24 cellular contexts compared by ENCODE assay signal in the genomic region with DNA sequence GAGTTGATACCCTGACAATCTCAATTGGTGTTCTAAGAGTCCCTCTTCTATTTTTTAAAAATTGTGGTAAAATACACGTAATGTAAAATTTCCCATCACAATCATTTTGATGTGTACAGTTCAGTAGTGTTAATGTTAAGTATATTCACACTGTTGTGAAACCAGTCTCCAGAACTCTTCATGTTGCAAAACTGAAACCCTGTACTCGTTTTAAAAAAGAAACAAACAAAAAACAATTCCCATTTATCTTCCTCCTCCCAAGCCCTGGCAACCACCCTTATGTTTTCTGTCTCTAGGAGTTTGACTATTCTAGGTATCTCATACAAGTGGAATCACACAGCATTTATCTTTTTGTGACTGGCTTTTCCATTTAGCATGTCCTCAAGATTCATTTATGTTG. TPM values are rescaled to one million over a fixed set of nuclear protein-coding genes. Genes with fewer than 3 reads are reported as not detected.
DNase-seq lines count a peak whose midpoint lies in the region; ATAC-seq, FAIRE-seq and TF ChIP-seq lines count a peak whose summit lies in the region.
"Had no signal": no experiment of that assay in that cellular context is flagged by ENCODE, and none has a peak within 500 bp of the region (broad histone marks: within the 10 kb centered on the region; RNA-seq: fewer than 3 reads in every experiment).

No MANE protein-coding gene starts in this region.

- H3K36me3 Mint-ChIP-seq in activated naive CD4-positive, alpha-beta T cell treated with anti-CD3 and anti-CD28 coated beads, Interleukin-2, amount 50 U/mL, for 24 hours: peaks cover 13% of the 10 kb centered on the region

- H3K36me3 ChIP-seq in GM12878 (ENCODE audit: control insufficient read depth in 2 of 2, insufficient read depth in 2 of 2, low read length in 1 of 2): peaks cover 23 to 32% of the 10 kb centered on the region in 2 experiments; a peak in 3 of 4 replicates
- peaks cover 17 to 63% (median 41%) of the 10 kb centered on the region in 5 donors for H3K36me3 ChIP-seq in subcutaneous abdominal adipose tissue (ENCODE audit: control insufficient read depth in 5 of 5, insufficient read depth in 5 of 5, low read length in 5 of 5)

- no peak for DNase-seq in activated naive CD4-positive, alpha-beta T cell treated with Interleukin-2 at 50 U/mL for 16 hours
- DNase-seq in GM12878 (ENCODE audit: low read depth, low spot score) (no peak), iris pigment epithelial cell (ENCODE audit: low read depth) (peak; percentile 34), AG08396 (ENCODE audit: low spot score) (no peak)
- DNase-seq in stimulated activated CD4-positive, alpha-beta T cell treated with anti-CD3 and anti-CD28 coated beads, Interleukin-2, amount 100 ng/mL, for 48 hours: no peak
- DNase-seq: activated CD4-positive, CD25-positive, alpha-beta regulatory T cell treated with anti-CD3 and anti-CD28 coated beads, Interleukin-2, amount 50 U/mL, for 72 hours; GOT3; kidney; naive thymus-derived CD8-positive, alpha-beta T cell; NCI-H1048; NCI-H1694; retina; small intestine; stimulated activated CD8-positive, alpha-beta memory T cell treated with anti-CD3 and anti-CD28 coated beads, Interleukin-4, amount 100 ng/mL, for 48 hours; T-helper 17 cell; transverse colon had no signal

- intact Hi-C loops in GM12878 (cut with micrococcal nuclease; ENCODE audit: unreplicated experiment): no loop called here

- H3K27me3 ChIP-seq in GM12878 (replicated peaks in 1 of 2; ENCODE audit: control insufficient read depth in 2 of 2, insufficient read depth in 2 of 2, low read length in 1 of 2) (no peaks in the 10 kb centered on the region), subcutaneous abdominal adipose tissue (ENCODE audit: control insufficient read depth in 5 of 5, insufficient read depth in 4 of 5, low read length in 5 of 5) (no peaks in the 10 kb centered on the region)
- H3K27me3 ChIP-seq: ascending aorta, transverse colon had no signal

- no peak for TF ChIP-seq POLR2A in GM12878 (IDR thresholded peaks at IDR 0.05; ENCODE audit: low read depth, low read length)

- no peak overlapping the region for H3K9ac ChIP-seq in GM12878 (ENCODE audit: control insufficient read depth, insufficient read depth, low read length)
- no peak overlapping the region for H3K9ac ChIP-seq in subcutaneous abdominal adipose tissue (ENCODE audit: low read length in 5 of 5)

- no peak for TF ChIP-seq RAD21 in GM12878 (IDR thresholded peaks at IDR 0.05; ENCODE audit: insufficient read depth, low read depth, low read length)

- H3K4me1 ChIP-seq in GM12878 (ENCODE audit: control insufficient read depth, insufficient read depth, low read length): peaks cover 13% of the 10 kb centered on the region
- H3K4me1 ChIP-seq in subcutaneous abdominal adipose tissue (ENCODE audit: control insufficient read depth in 5 of 5, insufficient read depth in 5 of 5, low read length in 5 of 5): peaks cover 5 to 40% (median 32%) of the 10 kb centered on the region in 5 donors

- peak; percentile 54 for ATAC-seq in GM12878
- no peak for ATAC-seq in GM19351 (IDR thresholded peaks at IDR 0.05; ENCODE audit: unreplicated experiment)
- ATAC-seq: naive thymus-derived CD8-positive, alpha-beta T cell; T-helper 17 cell had no signal

- peaks cover 22% of the 10 kb centered on the region for H3K79me2 ChIP-seq in GM12878 (ENCODE audit: control insufficient read depth, insufficient read depth, low read length)

- CTCF ChIA-PET in GM12878 (lab: Yijun Ruan, JAX): interaction anchor here (0.9 to 1.5 kb wide), 2 partner anchors 16 to 36 kb away, joined by 3 to 4 read pairs; no protein-coding TSS in a partner anchor

- peaks cover 45% of the 10 kb centered on the region for H3K4me1 Mint-ChIP-seq in activated naive CD4-positive, alpha-beta T cell treated with anti-CD3 and anti-CD28 coated beads, Interleukin-2, amount 50 U/mL, for 24 hours

- peaks cover 3% of the 10 kb centered on the region; the same call in 1 of the 2 replicates for H4K20me1 ChIP-seq in GM12878 (ENCODE audit: control insufficient read depth, insufficient read depth)

- SMC1A ChIA-PET in GM12878 (lab: Charles Lee; ENCODE audit: uncharacterized antibody, unreplicated experiment): interaction anchor here (0.7 to 2.1 kb wide), 6 partner anchors 22 to 135 kb away, joined by 3 to 8 read pairs (median 3); a partner anchor contains a TSS

- TF ChIP-seq CTCF in GM12878 (IDR thresholded peaks at IDR 0.05 in 2 of 3, conservative IDR thresholded peaks at IDR 0.05 in 1 of 3; ENCODE audit: control insufficient read depth in 2 of 3, extremely low read depth in 1 of 3, insufficient read depth in 1 of 3, low read depth in 3 of 3, low read length in 3 of 3): no peak

- no peaks in the 10 kb centered on the region for H3K9me3 Mint-ChIP-seq in activated naive CD4-positive, alpha-beta T cell treated with anti-CD3 and anti-CD28 coated beads, Interleukin-2, amount 50 U/mL, for 24 hours
- H3K9me3 Mint-ChIP-seq: naive thymus-derived CD8-positive, alpha-beta T cell had no signal

- H3K4me3 Mint-ChIP-seq in activated naive CD4-positive, alpha-beta T cell treated with anti-CD3 and anti-CD28 coated beads, Interleukin-2, amount 50 U/mL, for 24 hours: no peak overlapping the region
- H3K4me3 Mint-ChIP-seq: activated naive CD8-positive, alpha-beta T cell; B cell; naive thymus-derived CD8-positive, alpha-beta T cell; T-helper 17 cell had no signal

- peak overlapping the region; percentile 85 for H3K27ac Mint-ChIP-seq in activated naive CD4-positive, alpha-beta T cell treated with anti-CD3 and anti-CD28 coated beads, Interleukin-2, amount 50 U/mL, for 24 hours
- H3K27ac Mint-ChIP-seq: T-helper 17 cell had no signal

- no TSS peak for BruUV-seq in GM12878 (replicated peaks; lab: Mats Ljungman, UMichigan)

- H3K4me2 ChIP-seq in GM12878 (ENCODE audit: control insufficient read depth, insufficient read depth): peak overlapping the region; percentile 26; the same call in 1 of the 2 replicates

- H3K4me3 ChIP-seq in GM12878 (no peak overlapping the region), subcutaneous abdominal adipose tissue (ENCODE audit: low read depth in 1 of 5, low read length in 5 of 5) (no peak overlapping the region)
- H3K4me3 ChIP-seq: ascending aorta, SK-N-MC, transverse colon had no signal

- H2AFZ ChIP-seq in GM12878 (ENCODE audit: control insufficient read depth, low read depth, low read length): no peak overlapping the region

- FAIRE-seq in GM12878 (lab: Jason Lieb, UNC): peak; percentile 27
- FAIRE-seq: kidney, small intestine had no signal

- H3K9me3 ChIP-seq in GM12878 (replicated peaks; ENCODE audit: control insufficient read depth, insufficient read depth, low read length) (no peaks in the 10 kb centered on the region), subcutaneous abdominal adipose tissue (ENCODE audit: control insufficient read depth in 5 of 5, low read length in 5 of 5) (no peaks in the 10 kb centered on the region)
- H3K9me3 ChIP-seq: ascending aorta, transverse colon had no signal

- 2% methylated on average over 2 of the region's 2 CpGs for WGBS in GM12878 (ENCODE audit: insufficient coverage, insufficient replicate concordance, low lambda C conversion rate, missing lambda C conversion rate)

- H3K27me3 Mint-ChIP-seq in activated naive CD4-positive, alpha-beta T cell treated with anti-CD3 and anti-CD28 coated beads, Interleukin-2, amount 50 U/mL, for 24 hours: no peaks in the 10 kb centered on the region
- H3K27me3 Mint-ChIP-seq: activated naive CD8-positive, alpha-beta T cell; B cell; naive thymus-derived CD8-positive, alpha-beta T cell; T-helper 17 cell had no signal

- no peak for TF ChIP-seq EP300 in GM12878 (IDR thresholded peaks at IDR 0.05; ENCODE audit: borderline replicate concordance in 1 of 2, control insufficient read depth in 1 of 2, low read depth in 2 of 2, low read length in 2 of 2)

- POLR2A ChIA-PET in GM12878 (lab: Charles Lee): no interaction called here

- H3K27ac ChIP-seq in GM12878 (ENCODE audit: control insufficient read depth, insufficient read depth) (peak overlapping the region; percentile 46), subcutaneous abdominal adipose tissue (ENCODE audit: low read depth, low read length) (peak overlapping the region; percentile 11)
- H3K27ac ChIP-seq: HL-60, SK-N-MC, transverse colon had no signal

- RAD21 ChIA-PET in GM12878 (lab: Charles Lee; ENCODE audit: unreplicated experiment): no interaction called here

- in situ Hi-C loops in GM12878 (cut with MboI): no loop called here

RNA-seq across cellular contexts. Expression of a gene that starts 28.7 kb away (rescaled TPM):
- total RNA-seq in GM12878 (2013; cell fraction: nucleolus; rRNA removed): 0.15 TPM in 2 replicates
- total RNA-seq in GM12878 (2014; rRNA removed): under 0.01 TPM in 1 of 2 replicates, not detected in the other
- under 0.01 TPM in 1 of 2 replicates, not detected in the other for total RNA-seq in GM12878 (2014; rRNA removed; fragmentation: Illumina TruSeq; extraction: Trizol)
- 0.05 TPM in 2 replicates for total RNA-seq in GM12878 (2021)
- 0.03 TPM for polyA plus RNA-seq in GM12878 (2011; ENCODE audit: low read depth)
- not detected in 2 replicates for polyA plus RNA-seq in GM12878 (2011; rRNA removed)
- polyA plus RNA-seq in GM12878 (2011; cell fraction: cytosol; rRNA removed): 0.01 and 0.07 TPM in 2 replicates
- 0.03 and 0.04 TPM in 2 replicates for polyA plus RNA-seq in GM12878 (2011; cell fraction: nucleus; rRNA removed)
- 0.03 TPM in 2 replicates for polyA plus RNA-seq in GM12878 (2012)
- polyA plus RNA-seq in GM12878 (2014; fragmentation: Illumina TruSeq; extraction: Trizol): 0.01 TPM in 1 of 2 replicates, not detected in the other
- polyA plus RNA-seq in GM12878 (2014; fragmentation: Nextera tagmentation; extraction: Ambion mirVana): not detected
- 0.01 and 0.03 TPM in 2 replicates for polyA plus RNA-seq in GM12878 (2014; rRNA removed)
- polyA plus RNA-seq in GM12878 (2016; fragmentation: Nextera tagmentation; extraction: Ambion mirVana): not detected
- under 0.01 TPM in 1 of 2 replicates, not detected in the other for polyA minus RNA-seq in GM12878 (2011; rRNA and poly(A)+ RNA removed)
- polyA minus RNA-seq in GM12878 (2011; cell fraction: cytosol; rRNA and poly(A)+ RNA removed): not detected in 2 replicates
- 0.10 TPM in 1 of 2 replicates, not detected in the other for polyA minus RNA-seq in GM12878 (2011; cell fraction: nucleus; rRNA and poly(A)+ RNA removed)

RNA-seq across cellular contexts. Expression of a gene that starts 40.1 kb away (rescaled TPM):
- 28.8 and 30.6 TPM in 2 replicates for total RNA-seq in GM12878 (2013; cell fraction: nucleolus; rRNA removed)
- total RNA-seq in GM12878 (2014; rRNA removed) (6.7 and 8.2 TPM in 2 replicates), GM12878 (2014; rRNA removed; fragmentation: Illumina TruSeq; extraction: Trizol) (7.0 and 7.8 TPM in 2 replicates), GM12878 (2021) (20.3 and 23.7 TPM in 2 replicates)
- polyA plus RNA-seq in GM12878 (2011; ENCODE audit: low read depth): 6.0 TPM
- polyA plus RNA-seq in GM12878 (2011; rRNA removed) (3.5 and 6.9 TPM in 2 replicates), GM12878 (2014; fragmentation: Illumina TruSeq; extraction: Trizol) (10.9 and 14.4 TPM in 2 replicates), GM12878 (2014; fragmentation: Nextera tagmentation; extraction: Ambion mirVana) (1 to 10 TPM in 1 of 2 experiments, under 1 TPM in 1; 0.95 to 1.3 TPM), GM12878 (2014; rRNA removed) (13.5 and 16.0 TPM in 2 replicates), GM12878 (2016; fragmentation: Nextera tagmentation; extraction: Ambion mirVana) (10 to 100 TPM in 1 of 2 experiments, 1 to 10 TPM in 1; 9.0 to 10.7 TPM)
- 9.1 and 10.4 TPM in 2 replicates for polyA plus RNA-seq in GM12878 (2011; cell fraction: cytosol; rRNA removed)
- 18.4 and 19.5 TPM in 2 replicates for polyA plus RNA-seq in GM12878 (2011; cell fraction: nucleus; rRNA removed)
- polyA plus RNA-seq in GM12878 (2012): 8.6 and 9.8 TPM in 2 replicates
- 9.6 and 12.7 TPM in 2 replicates for polyA minus RNA-seq in GM12878 (2011; rRNA and poly(A)+ RNA removed)
- polyA minus RNA-seq in GM12878 (2011; cell fraction: cytosol; rRNA and poly(A)+ RNA removed): 7.6 and 8.3 TPM in 2 replicates
- 6.0 and 12.9 TPM in 2 replicates for polyA minus RNA-seq in GM12878 (2011; cell fraction: nucleus; rRNA and poly(A)+ RNA removed)
